ENCODE assay signal across 7 cellular contexts in the genomic region with DNA sequence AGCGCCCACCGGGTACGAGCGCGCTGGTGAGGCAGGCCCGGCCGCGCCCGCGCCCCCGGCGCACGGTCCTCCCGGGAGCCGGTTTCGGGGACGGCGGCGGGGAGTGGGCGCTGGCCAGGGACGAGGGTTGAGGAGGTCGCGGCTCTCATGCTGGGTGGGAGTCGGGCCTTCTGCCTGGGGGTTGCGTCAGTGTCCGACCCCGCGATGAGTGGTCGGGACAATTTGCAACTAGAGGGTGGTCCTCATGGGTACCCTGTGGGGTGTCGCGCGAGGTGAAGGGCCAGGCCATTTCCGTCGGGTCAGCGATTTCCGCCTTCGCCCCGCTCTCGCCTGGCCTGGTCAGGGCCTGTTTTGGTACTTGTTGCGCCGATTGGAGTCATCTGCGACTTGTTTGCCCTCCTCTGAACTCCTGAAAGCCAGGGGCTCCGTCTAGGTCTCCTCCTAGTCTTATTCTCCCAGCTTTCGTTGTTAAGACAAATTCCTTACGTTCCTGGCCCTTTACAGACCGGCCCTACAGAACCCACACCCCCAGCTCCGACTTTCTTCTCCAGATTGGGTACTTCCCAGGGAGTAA. TPM values are rescaled to one million over a fixed set of nuclear protein-coding genes. Genes with fewer than 3 reads are reported as not detected.
A peak's percentile ranks its signal among the peaks of the same experiment; 100 is the strongest.
DNase-seq lines count a peak whose midpoint lies in the region; ATAC-seq and TF ChIP-seq lines count a peak whose summit lies in the region.

No MANE protein-coding gene starts in this region.

- no peak for TF ChIP-seq CTCF in tibial artery (IDR thresholded peaks at IDR 0.05)

- H3K27ac ChIP-seq in tibial artery = peak overlapping the region; percentile 91 to 97

- H3K4me1 ChIP-seq in NT2/D1 (ENCODE audit: insufficient read depth, insufficient read length) (peaks cover 7% of the 10 kb centered on the region), tibial artery (peaks cover 0 to 47% (median 34%) of the 10 kb centered on the region in 4 donors)

- H3K36me3 ChIP-seq in NT2/D1 (ENCODE audit: insufficient read depth, insufficient read length, low read length) = peaks cover 39% of the 10 kb centered on the region
- no peaks in the 10 kb centered on the region for H3K36me3 ChIP-seq in tibial artery

- H3K9ac ChIP-seq in NT2/D1 (ENCODE audit: insufficient read length, low read depth) = peak overlapping the region; percentile 96

- ATAC-seq in GM21737 (IDR thresholded peaks at IDR 0.05; ENCODE audit: unreplicated experiment) = peak; percentile 23

- H3K4me3 ChIP-seq in NT2/D1 (ENCODE audit: insufficient read length, low read depth) (peak overlapping the region; percentile 91), tibial artery (peak overlapping the region; percentile 80 to 93)

- DNase-seq in ELR (ENCODE audit: low read depth) = peak; percentile 55
- DNase-seq in NT2/D1 (ENCODE audit: low read depth, low spot score) = no peak
- DNase-seq in cerebellum (ENCODE audit: low spot score) = peak; percentile 35
- peak; percentile 26 to 31 for DNase-seq in lung microvascular endothelial cell (ENCODE audit: low read depth in 2 of 2)
- DNase-seq in tibial artery = peak in 1 of 2 donors; percentile 70
- no peak for DNase-seq in effector CD4-positive, alpha-beta T cell

- intact Hi-C loops in tibial artery (cut with DNase I; ENCODE audit: low total_unique reads) = loop anchor here (1.0 to 10.0 kb wide), 3 partner anchors 57 to 224 kb away; a partner anchor contains a TSS

- H3K27me3 ChIP-seq in NT2/D1 (ENCODE audit: insufficient read depth, insufficient read length) = no peaks in the 10 kb centered on the region
- no peaks in the 10 kb centered on the region for H3K27me3 ChIP-seq in tibial artery

- H3K9me3 ChIP-seq in NT2/D1 (ENCODE audit: insufficient read depth, low read length) (no peaks in the 10 kb centered on the region), tibial artery (no peaks in the 10 kb centered on the region)

RNA-seq across cellular contexts. Expression of a gene that starts 14.9 kb away (rescaled TPM):
- total RNA-seq in cerebellum (12.5 TPM), lung microvascular endothelial cell (8.3 and 10.1 TPM in 2 replicates)

RNA-seq across cellular contexts. Expression of a gene that starts 15.1 kb away (rescaled TPM):
- total RNA-seq in cerebellum = 3.6 TPM
- total RNA-seq in lung microvascular endothelial cell = 1.5 and 2.2 TPM in 2 replicates

RNA-seq across cellular contexts. Expression of a gene that starts 36.9 kb away (rescaled TPM):
- not detected for total RNA-seq in cerebellum
- total RNA-seq in lung microvascular endothelial cell = not detected in 2 replicates

RNA-seq across cellular contexts. Expression of a gene that starts 42.4 kb away (rescaled TPM):
- 24.6 TPM for total RNA-seq in cerebellum
- total RNA-seq in lung microvascular endothelial cell = 5.2 and 5.4 TPM in 2 replicates

RNA-seq across cellular contexts. Expression of a gene that starts 57.4 kb away (rescaled TPM):
- total RNA-seq in cerebellum (7.8 TPM), lung microvascular endothelial cell (4.8 and 5.2 TPM in 2 replicates)

Comparison
In these comparisons a context has a peak if more than half of its experiments do, and no peak if none do; other contexts are left out.
1. DNase-seq: peak in ELR (single experiment), cerebellum (single experiment) and lung microvascular endothelial cell (2 of 2); none in NT2/D1 (single experiment) and effector CD4-positive, alpha-beta T cell (single experiment).